In genomic region chr9:99826579-99826978, GRCh38 we compare ENCODE assay signal across 1 cellular context.
TF ChIP-seq lines count a peak whose summit lies in the region.

No MANE protein-coding gene starts in this region.

TF ChIP-seq in GM12878, 131 proteins besides CTCF, POLR2A, EP300 and RAD21 (continued from another document):
- no peak for TF ChIP-seq FOXM1 (IDR thresholded peaks at IDR 0.05; ENCODE audit: low read depth, low read length)
- TF ChIP-seq RFX5 (IDR thresholded peaks at IDR 0.05; ENCODE audit: low read depth, low read length) = no peak
- TF ChIP-seq NR2F1 (conservative IDR thresholded peaks at IDR 0.05) = no peak
- TF ChIP-seq SMAD5 (IDR thresholded peaks at IDR 0.05; ENCODE audit: low read depth) = no peak
- TF ChIP-seq, protein P1, sequence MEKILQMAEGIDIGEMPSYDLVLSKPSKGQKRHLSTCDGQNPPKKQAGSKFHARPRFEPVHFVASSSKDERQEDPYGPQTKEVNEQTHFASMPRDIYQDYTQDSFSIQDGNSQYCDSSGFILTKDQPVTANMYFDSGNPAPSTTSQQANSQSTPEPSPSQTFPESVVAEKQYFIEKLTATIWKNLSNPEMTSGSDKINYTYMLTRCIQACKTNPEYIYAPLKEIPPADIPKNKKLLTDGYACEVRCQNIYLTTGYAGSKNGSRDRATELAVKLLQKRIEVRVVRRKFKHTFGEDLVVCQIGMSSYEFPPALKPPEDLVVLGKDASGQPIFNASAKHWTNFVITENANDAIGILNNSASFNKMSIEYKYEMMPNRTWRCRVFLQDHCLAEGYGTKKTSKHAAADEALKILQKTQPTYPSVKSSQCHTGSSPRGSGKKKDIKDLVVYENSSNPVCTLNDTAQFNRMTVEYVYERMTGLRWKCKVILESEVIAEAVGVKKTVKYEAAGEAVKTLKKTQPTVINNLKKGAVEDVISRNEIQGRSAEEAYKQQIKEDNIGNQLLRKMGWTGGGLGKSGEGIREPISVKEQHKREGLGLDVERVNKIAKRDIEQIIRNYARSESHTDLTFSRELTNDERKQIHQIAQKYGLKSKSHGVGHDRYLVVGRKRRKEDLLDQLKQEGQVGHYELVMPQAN (conservative IDR thresholded peaks at IDR 0.05) = no peak
- TF ChIP-seq, protein P2, sequence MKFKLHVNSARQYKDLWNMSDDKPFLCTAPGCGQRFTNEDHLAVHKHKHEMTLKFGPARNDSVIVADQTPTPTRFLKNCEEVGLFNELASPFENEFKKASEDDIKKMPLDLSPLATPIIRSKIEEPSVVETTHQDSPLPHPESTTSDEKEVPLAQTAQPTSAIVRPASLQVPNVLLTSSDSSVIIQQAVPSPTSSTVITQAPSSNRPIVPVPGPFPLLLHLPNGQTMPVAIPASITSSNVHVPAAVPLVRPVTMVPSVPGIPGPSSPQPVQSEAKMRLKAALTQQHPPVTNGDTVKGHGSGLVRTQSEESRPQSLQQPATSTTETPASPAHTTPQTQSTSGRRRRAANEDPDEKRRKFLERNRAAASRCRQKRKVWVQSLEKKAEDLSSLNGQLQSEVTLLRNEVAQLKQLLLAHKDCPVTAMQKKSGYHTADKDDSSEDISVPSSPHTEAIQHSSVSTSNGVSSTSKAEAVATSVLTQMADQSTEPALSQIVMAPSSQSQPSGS (IDR thresholded peaks at IDR 0.05; ENCODE audit: low read length) = no peak
- TF ChIP-seq ATF7 (IDR thresholded peaks at IDR 0.05; ENCODE audit: low read depth) = no peak
- no peak for TF ChIP-seq SREBF1 (IDR thresholded peaks at IDR 0.05; ENCODE audit: low read length)
- no peak for TF ChIP-seq SPI1 (IDR thresholded peaks at IDR 0.05; ENCODE audit: borderline replicate concordance, insufficient read depth, low read depth, low read length)
- TF ChIP-seq ZNF274 (IDR thresholded peaks at IDR 0.05; ENCODE audit: insufficient read depth, insufficient read length) = no peak
- no peak for TF ChIP-seq ZBED1 (IDR thresholded peaks at IDR 0.05; ENCODE audit: borderline replicate concordance)
